In the genomic region with DNA sequence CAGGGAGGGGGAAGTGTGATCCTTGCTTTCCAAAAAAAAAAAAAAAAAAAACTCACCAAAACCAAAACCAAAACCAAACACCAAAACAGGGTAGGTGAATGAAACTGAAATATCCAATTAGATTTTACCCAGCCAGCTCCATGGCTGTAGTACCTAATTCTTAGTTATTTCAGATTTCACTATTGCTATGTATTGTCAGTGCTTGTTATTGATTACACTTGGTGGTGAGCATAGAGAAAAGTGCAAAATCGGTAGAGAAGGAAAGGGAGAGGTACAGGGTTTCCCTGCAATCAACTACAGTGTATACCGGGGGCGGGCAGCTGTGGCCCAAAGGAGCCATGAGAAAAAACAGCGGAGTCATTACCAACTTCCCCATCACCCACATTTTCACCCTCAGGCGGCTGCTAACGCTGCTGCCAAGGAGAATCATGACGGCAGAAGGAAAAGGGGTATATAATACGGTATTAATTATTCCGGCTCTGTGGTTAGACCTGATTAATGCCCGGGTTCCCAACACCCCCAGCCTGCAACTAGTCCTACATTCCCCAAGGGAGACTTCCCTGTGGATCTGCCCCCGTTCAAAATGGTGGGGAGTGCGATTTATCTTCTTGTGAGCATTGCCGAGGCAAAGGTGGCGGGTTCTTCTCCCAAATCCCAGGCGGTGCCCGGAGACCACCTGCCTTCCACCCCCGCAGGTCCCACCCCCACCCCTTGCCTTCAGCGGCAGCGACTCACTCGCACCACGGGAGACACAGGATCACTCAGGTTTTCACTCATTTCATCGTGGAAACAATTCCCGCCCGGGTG, we compare ENCODE assay signal across 8 cellular contexts. TPM values are rescaled to one million over a fixed set of nuclear protein-coding genes. Genes with fewer than 3 reads are reported as not detected.
A peak's percentile ranks its signal among the peaks of the same experiment; 100 is the strongest.
DNase-seq lines count a peak whose midpoint lies in the region; ATAC-seq and TF ChIP-seq lines count a peak whose summit lies in the region.

A gene (minus strand): TSS at position 30 of the 807 bp plus-strand sequence. CDS start 486 bp downstream, outside the sequence.

- TF ChIP-seq POLR2A in right lobe of liver (IDR thresholded peaks at IDR 0.05), result no peak

- TF ChIP-seq CTCF in LNCaP clone FGC (IDR thresholded peaks at IDR 0.05; ENCODE audit: control insufficient read depth, extremely low read depth, insufficient read depth), result no peak
- TF ChIP-seq CTCF in coronary artery (IDR thresholded peaks at IDR 0.05), result no peak
- TF ChIP-seq CTCF in right lobe of liver (IDR thresholded peaks at IDR 0.05), result no peak

- H3K9me3 ChIP-seq in right lobe of liver, result no peaks in the 10 kb centered on the region

- peak within 1 kb of the TSS; percentile 98 to 99 for H3K27ac ChIP-seq in coronary artery
- H3K27ac ChIP-seq in right lobe of liver, result peak within 1 kb of the TSS; percentile 93 to 99 (median 99)

- DNase-seq in DMS79 treated with DMSO at 0.1 percent for 48 hours (lab: John Stamatoyannopoulos, UW) (peak; percentile 30), DMS79 (lab: John Stamatoyannopoulos, UW) (no peak), LNCaP clone FGC (ENCODE audit: low read depth) (no peak), coronary artery (ENCODE audit: low spot score) (no peak), right lobe of liver (peak in 1 of 3 donors; percentile 34), NCI-H1092 treated with DMSO at 0.1 percent for 48 hours (lab: John Stamatoyannopoulos, UW) (no peak)
- peak; percentile 50 for DNase-seq in activated CD4-positive, CD25-positive, alpha-beta regulatory T cell treated with anti-CD3 and anti-CD28 coated beads, Interleukin-2, amount 50 U/mL, for 72 hours
- peak; percentile 42 to 50 for DNase-seq in stimulated activated CD4-positive, alpha-beta T cell treated with anti-CD3 and anti-CD28 coated beads, Interleukin-4, amount 100 ng/mL, for 4 hours

- peak within 1 kb of the TSS; percentile 98 for H3K4me3 ChIP-seq in LNCaP clone FGC (ENCODE audit: low read depth, low read length)
- peak within 1 kb of the TSS; percentile 95 for H3K4me3 ChIP-seq in coronary artery
- H3K4me3 ChIP-seq in right lobe of liver, result peak within 1 kb of the TSS; percentile 76 to 96 (median 96)

- intact Hi-C loops in right lobe of liver (cut with DNase I), result loop anchor here in 1 of 2 donors (10.0 kb wide), 1 partner anchor 45 kb away; no protein-coding TSS in a partner anchor

- H3K36me3 ChIP-seq in right lobe of liver, result peaks cover 0 to 22% (median 10%) of the 10 kb centered on the region in 4 donors

- H3K27me3 ChIP-seq in right lobe of liver, result no peaks in the 10 kb centered on the region

- under 1% methylated on average over 24 of the region's 24 CpGs for WGBS in right lobe of liver (ENCODE audit: insufficient coverage, low coverage, low lambda C conversion rate, missing lambda C conversion rate)

- peaks cover 0 to 33% (median 10%) of the 10 kb centered on the region in 4 donors for H3K4me1 ChIP-seq in right lobe of liver

- ATAC-seq in right lobe of liver, result no peak

RNA-seq across cellular contexts. Expression of the gene that starts here (rescaled TPM):
- total RNA-seq in right lobe of liver, result 10 to 100 TPM; 31.1 to 58.3 (median 48.7) TPM

Comparison
In these comparisons a context has a peak if more than half of its experiments do, and no peak if none do; other contexts are left out.
1. DNase-seq: peak in DMS79 treated with DMSO at 0.1 percent for 48 hours (single experiment), activated CD4-positive, CD25-positive, alpha-beta regulatory T cell treated with anti-CD3 and anti-CD28 coated beads, Interleukin-2, amount 50 U/mL, for 72 hours (single experiment) and stimulated activated CD4-positive, alpha-beta T cell treated with anti-CD3 and anti-CD28 coated beads, Interleukin-4, amount 100 ng/mL, for 4 hours (2 of 2); none in DMS79 (single experiment), LNCaP clone FGC (single experiment), coronary artery (single experiment) and NCI-H1092 treated with DMSO at 0.1 percent for 48 hours (single experiment).
2. Peak in every context shown above with its lines, with median percentiles within 50 percentile points of each other: H3K4me3 ChIP-seq.